8 cellular contexts compared by ENCODE assay signal in genomic region chr4:154164931-154165839, GRCh38.
DNase-seq lines count a peak whose midpoint lies in the region; ATAC-seq and TF ChIP-seq lines count a peak whose summit lies in the region.

No MANE protein-coding gene starts in this region.

- POLR2A ChIA-PET in activated CD4-positive, alpha-beta T cell treated with anti-CD3 and anti-CD28 coated beads, Interleukin-2, amount 10 ng/mL, durations not matched to agents 7 days and 5 days (lab: Charles Lee) = no interaction called here

- no peaks in the 10 kb centered on the region for H3K9me3 Mint-ChIP-seq in activated CD4-positive, alpha-beta T cell treated with anti-CD3 and anti-CD28 coated beads, Interleukin-2, amount 10 ng/mL, durations not matched to agents 7 days and 5 days

- H3K4me1 Mint-ChIP-seq in activated CD4-positive, alpha-beta T cell treated with anti-CD3 and anti-CD28 coated beads, Interleukin-2, amount 10 ng/mL, durations not matched to agents 7 days and 5 days = peaks cover 3% of the 10 kb centered on the region

- CTCF ChIA-PET in activated CD4-positive, alpha-beta T cell treated with anti-CD3 and anti-CD28 coated beads, Interleukin-2, amount 10 ng/mL, durations not matched to agents 7 days and 5 days (lab: Charles Lee) = no interaction called here

- no peaks in the 10 kb centered on the region for H3K27me3 ChIP-seq in GM06990 (replicated peaks; ENCODE audit: control insufficient read depth, insufficient read depth, low read length)

- DNase-seq in GM06990 (ENCODE audit: extremely low read depth, insufficient read length) (peak; percentile 31), LoVo (ENCODE audit: low spot score) (peak; percentile 78), fibroblast of villous mesenchyme (ENCODE audit: low read depth) (peak; percentile 92), cerebellum (ENCODE audit: low spot score) (no peak), GM10266 (ENCODE audit: extremely low spot score) (no peak), NCI-H2171 (lab: John Stamatoyannopoulos, UW) (no peak)
- no peak for DNase-seq in activated CD4-positive, alpha-beta T cell treated with anti-CD3 and anti-CD28 coated beads, Interleukin-2, amount 10 ng/mL, durations not matched to agents 7 days and 5 days

- H3K27ac Mint-ChIP-seq in activated CD4-positive, alpha-beta T cell treated with anti-CD3 and anti-CD28 coated beads, Interleukin-2, amount 10 ng/mL, durations not matched to agents 7 days and 5 days = no peak overlapping the region

- no peak overlapping the region for H3K4me3 Mint-ChIP-seq in activated CD4-positive, alpha-beta T cell treated with anti-CD3 and anti-CD28 coated beads, Interleukin-2, amount 10 ng/mL, durations not matched to agents 7 days and 5 days

- peaks cover 3% of the 10 kb centered on the region for H3K27me3 Mint-ChIP-seq in activated CD4-positive, alpha-beta T cell treated with anti-CD3 and anti-CD28 coated beads, Interleukin-2, amount 10 ng/mL, durations not matched to agents 7 days and 5 days

- no peaks in the 10 kb centered on the region for H3K36me3 ChIP-seq in GM06990 (ENCODE audit: control insufficient read depth, insufficient read depth, low read length)

- TF ChIP-seq CTCF in GM06990 (IDR thresholded peaks at IDR 0.05; ENCODE audit: insufficient read depth, low read length, poor library complexity, severe bottlenecking) (no peak), fibroblast of villous mesenchyme (IDR thresholded peaks at IDR 0.05; ENCODE audit: insufficient read depth, low read depth, low read length) (no peak), GM10266 (IDR thresholded peaks at IDR 0.05; ENCODE audit: control insufficient read depth, insufficient read depth, low read depth, missing control alignments) (no peak)

- no peak overlapping the region for H3K4me3 ChIP-seq in GM06990 (replicated peaks; ENCODE audit: low read depth, low read length)
- no peak overlapping the region for H3K4me3 ChIP-seq in fibroblast of villous mesenchyme (ENCODE audit: low read depth, low read length)

- peak; percentile 87 for ATAC-seq in GM21619 (IDR thresholded peaks at IDR 0.05; ENCODE audit: unreplicated experiment)

- no peaks in the 10 kb centered on the region for H3K36me3 Mint-ChIP-seq in activated CD4-positive, alpha-beta T cell treated with anti-CD3 and anti-CD28 coated beads, Interleukin-2, amount 10 ng/mL, durations not matched to agents 7 days and 5 days (ENCODE audit: low read depth)

Comparison
In these comparisons a context has a peak if more than half of its experiments do, and no peak if none do; other contexts are left out.
1. DNase-seq: peak in GM06990 (single experiment), LoVo (single experiment) and fibroblast of villous mesenchyme (single experiment); none in cerebellum (single experiment), GM10266 (single experiment), NCI-H2171 (single experiment) and activated CD4-positive, alpha-beta T cell treated with anti-CD3 and anti-CD28 coated beads, Interleukin-2, amount 10 ng/mL, durations not matched to agents 7 days and 5 days (single experiment).